ENCODE assay signal across 2 cellular contexts in the genomic region with DNA sequence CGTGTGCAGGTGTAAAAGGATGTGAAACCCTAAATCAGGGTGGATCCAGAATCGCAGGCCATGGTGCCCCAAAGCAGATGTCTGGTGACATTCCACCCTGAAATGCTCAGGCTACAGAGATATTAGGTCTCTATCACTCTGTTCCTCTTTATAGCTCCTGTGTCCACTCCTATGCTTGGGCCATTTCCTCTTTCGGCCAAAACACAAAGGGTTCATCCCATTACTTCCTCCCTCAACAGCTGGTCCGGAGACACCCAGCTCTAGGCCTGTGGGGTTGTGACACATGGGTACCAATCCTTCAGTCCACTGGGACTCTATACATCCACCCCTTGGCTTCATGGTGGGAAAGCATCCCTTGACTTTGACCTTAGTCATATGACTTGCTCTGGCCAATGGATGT.
TF ChIP-seq lines count a peak whose summit lies in the region.

No MANE protein-coding gene starts in this region.

TF ChIP-seq in IMR-90, 13 proteins besides CTCF, POLR2A, EP300 and RAD21:
- TF ChIP-seq CEBPB (IDR thresholded peaks at IDR 0.05; ENCODE audit: low read depth, low read length) (no peak), NFE2L2 (IDR thresholded peaks at IDR 0.05; ENCODE audit: low read depth, low read length) (no peak), MAZ (IDR thresholded peaks at IDR 0.05; ENCODE audit: borderline replicate concordance, low read depth, low read length) (no peak), CHD1 (IDR thresholded peaks at IDR 0.05; ENCODE audit: low read depth, low read length) (no peak), MXI1 (IDR thresholded peaks at IDR 0.05; ENCODE audit: borderline replicate concordance, low read depth, low read length) (no peak), MAFK (IDR thresholded peaks at IDR 0.05; ENCODE audit: low read depth, low read length) (no peak), BHLHE40 (IDR thresholded peaks at IDR 0.05; ENCODE audit: low read depth, low read length) (no peak), FOS (IDR thresholded peaks at IDR 0.05; ENCODE audit: low read depth, low read length) (no peak), SMC3 (IDR thresholded peaks at IDR 0.05; ENCODE audit: low read depth, low read length) (no peak), RCOR1 (IDR thresholded peaks at IDR 0.05; ENCODE audit: insufficient replicate concordance, low read length) (no peak)
- TF ChIP-seq, protein P1, sequence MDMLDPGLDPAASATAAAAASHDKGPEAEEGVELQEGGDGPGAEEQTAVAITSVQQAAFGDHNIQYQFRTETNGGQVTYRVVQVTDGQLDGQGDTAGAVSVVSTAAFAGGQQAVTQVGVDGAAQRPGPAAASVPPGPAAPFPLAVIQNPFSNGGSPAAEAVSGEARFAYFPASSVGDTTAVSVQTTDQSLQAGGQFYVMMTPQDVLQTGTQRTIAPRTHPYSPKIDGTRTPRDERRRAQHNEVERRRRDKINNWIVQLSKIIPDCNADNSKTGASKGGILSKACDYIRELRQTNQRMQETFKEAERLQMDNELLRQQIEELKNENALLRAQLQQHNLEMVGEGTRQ (IDR thresholded peaks at IDR 0.05; ENCODE audit: low read depth, low read length): no peak

TF ChIP-seq in SK-N-SH, 30 proteins besides CTCF, POLR2A, EP300 and RAD21:
- TF ChIP-seq TAF1 (IDR thresholded peaks at IDR 0.05; ENCODE audit: borderline replicate concordance, low read depth, low read length): no peak
- no peak for TF ChIP-seq CHD2 (IDR thresholded peaks at IDR 0.05; ENCODE audit: low read length, partially characterized antibody)
- no peak for TF ChIP-seq MXI1 (IDR thresholded peaks at IDR 0.05; ENCODE audit: low read depth, low read length)
- no peak for TF ChIP-seq MEF2A (IDR thresholded peaks at IDR 0.05; ENCODE audit: borderline replicate concordance, low read depth)
- TF ChIP-seq, protein P2, sequence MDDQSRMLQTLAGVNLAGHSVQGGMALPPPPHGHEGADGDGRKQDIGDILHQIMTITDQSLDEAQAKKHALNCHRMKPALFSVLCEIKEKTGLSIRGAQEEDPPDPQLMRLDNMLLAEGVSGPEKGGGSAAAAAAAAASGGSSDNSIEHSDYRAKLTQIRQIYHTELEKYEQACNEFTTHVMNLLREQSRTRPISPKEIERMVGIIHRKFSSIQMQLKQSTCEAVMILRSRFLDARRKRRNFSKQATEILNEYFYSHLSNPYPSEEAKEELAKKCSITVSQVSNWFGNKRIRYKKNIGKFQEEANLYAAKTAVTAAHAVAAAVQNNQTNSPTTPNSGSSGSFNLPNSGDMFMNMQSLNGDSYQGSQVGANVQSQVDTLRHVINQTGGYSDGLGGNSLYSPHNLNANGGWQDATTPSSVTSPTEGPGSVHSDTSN (IDR thresholded peaks at IDR 0.05): no peak
